In the genomic region with DNA sequence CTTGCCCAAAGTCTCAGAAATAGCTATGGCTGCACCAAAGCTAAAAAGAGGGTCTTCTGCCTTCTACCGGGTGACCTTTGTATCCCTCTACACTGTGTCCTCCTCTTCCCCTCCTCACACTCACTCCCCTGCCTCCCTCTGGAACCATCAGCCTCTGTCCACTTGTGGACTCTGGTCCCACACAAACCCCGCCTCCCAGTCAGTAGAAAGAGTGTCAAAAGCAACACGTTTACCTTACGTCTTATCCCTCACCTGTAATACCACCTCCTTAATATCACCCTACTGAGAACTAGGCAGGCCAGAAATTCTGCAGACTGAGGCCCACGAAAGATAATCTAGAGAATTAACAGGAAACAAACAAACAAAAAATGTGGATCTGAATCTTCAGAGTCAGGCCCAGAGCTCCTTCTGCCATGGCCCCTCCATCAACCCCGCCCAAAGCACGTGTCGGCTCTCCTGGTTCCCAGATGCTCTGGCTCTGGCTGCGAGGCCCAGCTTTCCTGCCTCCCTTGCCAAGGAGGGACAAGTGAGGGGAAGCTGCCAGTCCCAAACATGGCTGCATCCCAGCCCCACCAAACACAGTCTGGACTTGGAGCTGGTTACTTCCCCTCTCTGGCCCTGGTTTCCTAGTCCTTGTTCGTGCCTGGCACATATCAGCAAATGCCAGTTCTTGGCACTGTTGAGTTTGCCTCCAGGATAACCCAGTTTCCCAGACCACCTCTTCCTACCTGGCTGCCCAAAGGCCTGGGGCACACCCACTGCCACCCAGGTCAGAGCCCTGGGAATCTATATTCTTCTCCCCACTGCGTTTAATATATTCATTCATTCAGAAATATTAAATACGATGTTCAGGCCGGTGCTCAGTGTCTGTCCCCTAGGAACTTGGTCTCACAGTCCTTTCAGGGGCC, we compare ENCODE assay signal across 1 cellular context.
TF ChIP-seq lines count a peak whose summit lies in the region.

No MANE protein-coding gene starts in this region.

TF ChIP-seq in HepG2, 621 proteins besides CTCF, POLR2A, EP300 and RAD21 (continued from another document and continues in another):
- TF ChIP-seq ZNF75D (CRISPR knock-in tag; IDR thresholded peaks at IDR 0.05; ENCODE audit: borderline replicate concordance) (no peak), TMF1 (CRISPR knock-in tag; IDR thresholded peaks at IDR 0.05; ENCODE audit: low read depth) (peak; percentile 79; the same call in 1 of the 2 replicates), ZNF629 (CRISPR knock-in tag; conservative IDR thresholded peaks at IDR 0.05) (no peak), KAT2B (IDR thresholded peaks at IDR 0.05; ENCODE audit: borderline replicate concordance, low read depth, low read length) (no peak), REXO4 (CRISPR knock-in tag; IDR thresholded peaks at IDR 0.05; ENCODE audit: borderline replicate concordance) (no peak), ZNF792 (CRISPR knock-in tag; IDR thresholded peaks at IDR 0.05) (peak; percentile 52), KLF9 (CRISPR knock-in tag; IDR thresholded peaks at IDR 0.05; ENCODE audit: low read depth) (0 out of 2 replicates have a peak, but pooled peaks have one; percentile 49), ZNF496 (CRISPR knock-in tag; IDR thresholded peaks at IDR 0.05; ENCODE audit: insufficient replicate concordance) (no peak), TEAD2 (CRISPR knock-in tag; IDR thresholded peaks at IDR 0.05) (no peak), BRD4 (CRISPR knock-in tag; IDR thresholded peaks at IDR 0.05) (0 out of 2 replicates have a peak, but pooled peaks have one; percentile 65), ZFX (CRISPR knock-in tag; IDR thresholded peaks at IDR 0.05; ENCODE audit: low read depth) (peak; percentile 58; the same call in 1 of the 2 replicates), ZBTB8A (CRISPR knock-in tag; IDR thresholded peaks at IDR 0.05; ENCODE audit: borderline replicate concordance, low read depth) (no peak), RORA (CRISPR knock-in tag; IDR thresholded peaks at IDR 0.05) (no peak), ZNF7 (CRISPR knock-in tag; IDR thresholded peaks at IDR 0.05) (no peak), TOPORS (CRISPR knock-in tag; IDR thresholded peaks at IDR 0.05) (no peak), ZNF598 (CRISPR knock-in tag; IDR thresholded peaks at IDR 0.05; ENCODE audit: borderline replicate concordance) (no peak), JARID2 (CRISPR knock-in tag; IDR thresholded peaks at IDR 0.05; ENCODE audit: insufficient replicate concordance) (no peak), ATRX (CRISPR knock-in tag; IDR thresholded peaks at IDR 0.05; ENCODE audit: borderline replicate concordance) (no peak), ELF3 (CRISPR knock-in tag; IDR thresholded peaks at IDR 0.05) (no peak; the same call in 1 of the 2 replicates), ZNF431 (CRISPR knock-in tag; IDR thresholded peaks at IDR 0.05; ENCODE audit: borderline replicate concordance, low read depth) (no peak), POLR2AphosphoS2 (IDR thresholded peaks at IDR 0.05; ENCODE audit: low read depth, low read length) (no peak), BHLHE40 (IDR thresholded peaks at IDR 0.05; ENCODE audit: low read length) (peak; percentile 66), ZNF567 (CRISPR knock-in tag; IDR thresholded peaks at IDR 0.05; ENCODE audit: borderline replicate concordance) (no peak), ZNF772 (CRISPR knock-in tag; IDR thresholded peaks at IDR 0.05) (no peak; the same call in 1 of the 2 replicates), NCOA1 (CRISPR knock-in tag; IDR thresholded peaks at IDR 0.05) (no peak), GLI4 (CRISPR knock-in tag; IDR thresholded peaks at IDR 0.05; ENCODE audit: borderline replicate concordance) (no peak), HDAC6 (IDR thresholded peaks at IDR 0.05; ENCODE audit: low read depth, low read length) (no peak)
- TF ChIP-seq, protein P1, sequence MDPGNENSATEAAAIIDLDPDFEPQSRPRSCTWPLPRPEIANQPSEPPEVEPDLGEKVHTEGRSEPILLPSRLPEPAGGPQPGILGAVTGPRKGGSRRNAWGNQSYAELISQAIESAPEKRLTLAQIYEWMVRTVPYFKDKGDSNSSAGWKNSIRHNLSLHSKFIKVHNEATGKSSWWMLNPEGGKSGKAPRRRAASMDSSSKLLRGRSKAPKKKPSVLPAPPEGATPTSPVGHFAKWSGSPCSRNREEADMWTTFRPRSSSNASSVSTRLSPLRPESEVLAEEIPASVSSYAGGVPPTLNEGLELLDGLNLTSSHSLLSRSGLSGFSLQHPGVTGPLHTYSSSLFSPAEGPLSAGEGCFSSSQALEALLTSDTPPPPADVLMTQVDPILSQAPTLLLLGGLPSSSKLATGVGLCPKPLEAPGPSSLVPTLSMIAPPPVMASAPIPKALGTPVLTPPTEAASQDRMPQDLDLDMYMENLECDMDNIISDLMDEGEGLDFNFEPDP (CRISPR knock-in tag; conservative IDR thresholded peaks at IDR 0.05): no peak
- TF ChIP-seq, protein P2, sequence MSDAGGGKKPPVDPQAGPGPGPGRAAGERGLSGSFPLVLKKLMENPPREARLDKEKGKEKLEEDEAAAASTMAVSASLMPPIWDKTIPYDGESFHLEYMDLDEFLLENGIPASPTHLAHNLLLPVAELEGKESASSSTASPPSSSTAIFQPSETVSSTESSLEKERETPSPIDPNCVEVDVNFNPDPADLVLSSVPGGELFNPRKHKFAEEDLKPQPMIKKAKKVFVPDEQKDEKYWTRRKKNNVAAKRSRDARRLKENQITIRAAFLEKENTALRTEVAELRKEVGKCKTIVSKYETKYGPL (CRISPR knock-in tag; IDR thresholded peaks at IDR 0.05): no peak
- TF ChIP-seq, protein P3, sequence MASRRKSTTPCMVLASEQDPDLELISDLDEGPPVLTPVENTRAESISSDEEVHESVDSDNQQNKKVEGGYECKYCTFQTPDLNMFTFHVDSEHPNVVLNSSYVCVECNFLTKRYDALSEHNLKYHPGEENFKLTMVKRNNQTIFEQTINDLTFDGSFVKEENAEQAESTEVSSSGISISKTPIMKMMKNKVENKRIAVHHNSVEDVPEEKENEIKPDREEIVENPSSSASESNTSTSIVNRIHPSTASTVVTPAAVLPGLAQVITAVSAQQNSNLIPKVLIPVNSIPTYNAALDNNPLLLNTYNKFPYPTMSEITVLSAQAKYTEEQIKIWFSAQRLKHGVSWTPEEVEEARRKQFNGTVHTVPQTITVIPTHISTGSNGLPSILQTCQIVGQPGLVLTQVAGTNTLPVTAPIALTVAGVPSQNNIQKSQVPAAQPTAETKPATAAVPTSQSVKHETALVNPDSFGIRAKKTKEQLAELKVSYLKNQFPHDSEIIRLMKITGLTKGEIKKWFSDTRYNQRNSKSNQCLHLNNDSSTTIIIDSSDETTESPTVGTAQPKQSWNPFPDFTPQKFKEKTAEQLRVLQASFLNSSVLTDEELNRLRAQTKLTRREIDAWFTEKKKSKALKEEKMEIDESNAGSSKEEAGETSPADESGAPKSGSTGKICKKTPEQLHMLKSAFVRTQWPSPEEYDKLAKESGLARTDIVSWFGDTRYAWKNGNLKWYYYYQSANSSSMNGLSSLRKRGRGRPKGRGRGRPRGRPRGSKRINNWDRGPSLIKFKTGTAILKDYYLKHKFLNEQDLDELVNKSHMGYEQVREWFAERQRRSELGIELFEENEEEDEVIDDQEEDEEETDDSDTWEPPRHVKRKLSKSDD (CRISPR knock-in tag; IDR thresholded peaks at IDR 0.05; ENCODE audit: low read depth): no peak; the same call in 1 of the 2 replicates
- TF ChIP-seq, protein P4, sequence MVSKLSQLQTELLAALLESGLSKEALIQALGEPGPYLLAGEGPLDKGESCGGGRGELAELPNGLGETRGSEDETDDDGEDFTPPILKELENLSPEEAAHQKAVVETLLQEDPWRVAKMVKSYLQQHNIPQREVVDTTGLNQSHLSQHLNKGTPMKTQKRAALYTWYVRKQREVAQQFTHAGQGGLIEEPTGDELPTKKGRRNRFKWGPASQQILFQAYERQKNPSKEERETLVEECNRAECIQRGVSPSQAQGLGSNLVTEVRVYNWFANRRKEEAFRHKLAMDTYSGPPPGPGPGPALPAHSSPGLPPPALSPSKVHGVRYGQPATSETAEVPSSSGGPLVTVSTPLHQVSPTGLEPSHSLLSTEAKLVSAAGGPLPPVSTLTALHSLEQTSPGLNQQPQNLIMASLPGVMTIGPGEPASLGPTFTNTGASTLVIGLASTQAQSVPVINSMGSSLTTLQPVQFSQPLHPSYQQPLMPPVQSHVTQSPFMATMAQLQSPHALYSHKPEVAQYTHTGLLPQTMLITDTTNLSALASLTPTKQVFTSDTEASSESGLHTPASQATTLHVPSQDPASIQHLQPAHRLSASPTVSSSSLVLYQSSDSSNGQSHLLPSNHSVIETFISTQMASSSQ (IDR thresholded peaks at IDR 0.05; ENCODE audit: low read depth): no peak; the same call in 1 of the 2 replicates
- TF ChIP-seq, protein P4 (CRISPR knock-in tag; IDR thresholded peaks at IDR 0.05; ENCODE audit: borderline replicate concordance): no peak; the same call in 1 of the 2 replicates
- TF ChIP-seq, protein P5, sequence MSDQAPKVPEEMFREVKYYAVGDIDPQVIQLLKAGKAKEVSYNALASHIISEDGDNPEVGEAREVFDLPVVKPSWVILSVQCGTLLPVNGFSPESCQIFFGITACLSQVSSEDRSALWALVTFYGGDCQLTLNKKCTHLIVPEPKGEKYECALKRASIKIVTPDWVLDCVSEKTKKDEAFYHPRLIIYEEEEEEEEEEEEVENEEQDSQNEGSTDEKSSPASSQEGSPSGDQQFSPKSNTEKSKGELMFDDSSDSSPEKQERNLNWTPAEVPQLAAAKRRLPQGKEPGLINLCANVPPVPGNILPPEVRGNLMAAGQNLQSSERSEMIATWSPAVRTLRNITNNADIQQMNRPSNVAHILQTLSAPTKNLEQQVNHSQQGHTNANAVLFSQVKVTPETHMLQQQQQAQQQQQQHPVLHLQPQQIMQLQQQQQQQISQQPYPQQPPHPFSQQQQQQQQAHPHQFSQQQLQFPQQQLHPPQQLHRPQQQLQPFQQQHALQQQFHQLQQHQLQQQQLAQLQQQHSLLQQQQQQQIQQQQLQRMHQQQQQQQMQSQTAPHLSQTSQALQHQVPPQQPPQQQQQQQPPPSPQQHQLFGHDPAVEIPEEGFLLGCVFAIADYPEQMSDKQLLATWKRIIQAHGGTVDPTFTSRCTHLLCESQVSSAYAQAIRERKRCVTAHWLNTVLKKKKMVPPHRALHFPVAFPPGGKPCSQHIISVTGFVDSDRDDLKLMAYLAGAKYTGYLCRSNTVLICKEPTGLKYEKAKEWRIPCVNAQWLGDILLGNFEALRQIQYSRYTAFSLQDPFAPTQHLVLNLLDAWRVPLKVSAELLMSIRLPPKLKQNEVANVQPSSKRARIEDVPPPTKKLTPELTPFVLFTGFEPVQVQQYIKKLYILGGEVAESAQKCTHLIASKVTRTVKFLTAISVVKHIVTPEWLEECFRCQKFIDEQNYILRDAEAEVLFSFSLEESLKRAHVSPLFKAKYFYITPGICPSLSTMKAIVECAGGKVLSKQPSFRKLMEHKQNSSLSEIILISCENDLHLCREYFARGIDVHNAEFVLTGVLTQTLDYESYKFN (CRISPR knock-in tag; conservative IDR thresholded peaks at IDR 0.05): peak; percentile 83
- TF ChIP-seq, protein P6, sequence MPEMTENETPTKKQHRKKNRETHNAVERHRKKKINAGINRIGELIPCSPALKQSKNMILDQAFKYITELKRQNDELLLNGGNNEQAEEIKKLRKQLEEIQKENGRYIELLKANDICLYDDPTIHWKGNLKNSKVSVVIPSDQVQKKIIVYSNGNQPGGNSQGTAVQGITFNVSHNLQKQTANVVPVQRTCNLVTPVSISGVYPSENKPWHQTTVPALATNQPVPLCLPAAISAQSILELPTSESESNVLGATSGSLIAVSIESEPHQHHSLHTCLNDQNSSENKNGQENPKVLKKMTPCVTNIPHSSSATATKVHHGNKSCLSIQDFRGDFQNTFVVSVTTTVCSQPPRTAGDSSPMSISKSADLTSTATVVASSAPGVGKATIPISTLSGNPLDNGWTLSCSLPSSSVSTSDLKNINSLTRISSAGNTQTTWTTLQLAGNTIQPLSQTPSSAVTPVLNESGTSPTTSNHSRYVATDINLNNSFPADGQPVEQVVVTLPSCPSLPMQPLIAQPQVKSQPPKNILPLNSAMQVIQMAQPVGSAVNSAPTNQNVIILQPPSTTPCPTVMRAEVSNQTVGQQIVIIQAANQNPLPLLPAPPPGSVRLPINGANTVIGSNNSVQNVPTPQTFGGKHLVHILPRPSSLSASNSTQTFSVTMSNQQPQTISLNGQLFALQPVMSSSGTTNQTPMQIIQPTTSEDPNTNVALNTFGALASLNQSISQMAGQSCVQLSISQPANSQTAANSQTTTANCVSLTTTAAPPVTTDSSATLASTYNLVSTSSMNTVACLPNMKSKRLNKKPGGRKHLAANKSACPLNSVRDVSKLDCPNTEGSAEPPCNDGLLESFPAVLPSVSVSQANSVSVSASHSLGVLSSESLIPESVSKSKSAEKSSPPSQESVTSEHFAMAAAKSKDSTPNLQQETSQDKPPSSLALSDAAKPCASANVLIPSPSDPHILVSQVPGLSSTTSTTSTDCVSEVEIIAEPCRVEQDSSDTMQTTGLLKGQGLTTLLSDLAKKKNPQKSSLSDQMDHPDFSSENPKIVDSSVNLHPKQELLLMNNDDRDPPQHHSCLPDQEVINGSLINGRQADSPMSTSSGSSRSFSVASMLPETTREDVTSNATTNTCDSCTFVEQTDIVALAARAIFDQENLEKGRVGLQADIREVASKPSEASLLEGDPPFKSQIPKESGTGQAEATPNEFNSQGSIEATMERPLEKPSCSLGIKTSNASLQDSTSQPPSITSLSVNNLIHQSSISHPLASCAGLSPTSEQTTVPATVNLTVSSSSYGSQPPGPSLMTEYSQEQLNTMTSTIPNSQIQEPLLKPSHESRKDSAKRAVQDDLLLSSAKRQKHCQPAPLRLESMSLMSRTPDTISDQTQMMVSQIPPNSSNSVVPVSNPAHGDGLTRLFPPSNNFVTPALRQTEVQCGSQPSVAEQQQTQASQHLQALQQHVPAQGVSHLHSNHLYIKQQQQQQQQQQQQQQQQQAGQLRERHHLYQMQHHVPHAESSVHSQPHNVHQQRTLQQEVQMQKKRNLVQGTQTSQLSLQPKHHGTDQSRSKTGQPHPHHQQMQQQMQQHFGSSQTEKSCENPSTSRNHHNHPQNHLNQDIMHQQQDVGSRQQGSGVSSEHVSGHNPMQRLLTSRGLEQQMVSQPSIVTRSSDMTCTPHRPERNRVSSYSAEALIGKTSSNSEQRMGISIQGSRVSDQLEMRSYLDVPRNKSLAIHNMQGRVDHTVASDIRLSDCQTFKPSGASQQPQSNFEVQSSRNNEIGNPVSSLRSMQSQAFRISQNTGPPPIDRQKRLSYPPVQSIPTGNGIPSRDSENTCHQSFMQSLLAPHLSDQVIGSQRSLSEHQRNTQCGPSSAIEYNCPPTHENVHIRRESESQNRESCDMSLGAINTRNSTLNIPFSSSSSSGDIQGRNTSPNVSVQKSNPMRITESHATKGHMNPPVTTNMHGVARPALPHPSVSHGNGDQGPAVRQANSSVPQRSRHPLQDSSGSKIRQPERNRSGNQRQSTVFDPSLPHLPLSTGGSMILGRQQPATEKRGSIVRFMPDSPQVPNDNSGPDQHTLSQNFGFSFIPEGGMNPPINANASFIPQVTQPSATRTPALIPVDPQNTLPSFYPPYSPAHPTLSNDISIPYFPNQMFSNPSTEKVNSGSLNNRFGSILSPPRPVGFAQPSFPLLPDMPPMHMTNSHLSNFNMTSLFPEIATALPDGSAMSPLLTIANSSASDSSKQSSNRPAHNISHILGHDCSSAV (CRISPR knock-in tag; IDR thresholded peaks at IDR 0.05; ENCODE audit: borderline replicate concordance): no peak
